In the genomic region with DNA sequence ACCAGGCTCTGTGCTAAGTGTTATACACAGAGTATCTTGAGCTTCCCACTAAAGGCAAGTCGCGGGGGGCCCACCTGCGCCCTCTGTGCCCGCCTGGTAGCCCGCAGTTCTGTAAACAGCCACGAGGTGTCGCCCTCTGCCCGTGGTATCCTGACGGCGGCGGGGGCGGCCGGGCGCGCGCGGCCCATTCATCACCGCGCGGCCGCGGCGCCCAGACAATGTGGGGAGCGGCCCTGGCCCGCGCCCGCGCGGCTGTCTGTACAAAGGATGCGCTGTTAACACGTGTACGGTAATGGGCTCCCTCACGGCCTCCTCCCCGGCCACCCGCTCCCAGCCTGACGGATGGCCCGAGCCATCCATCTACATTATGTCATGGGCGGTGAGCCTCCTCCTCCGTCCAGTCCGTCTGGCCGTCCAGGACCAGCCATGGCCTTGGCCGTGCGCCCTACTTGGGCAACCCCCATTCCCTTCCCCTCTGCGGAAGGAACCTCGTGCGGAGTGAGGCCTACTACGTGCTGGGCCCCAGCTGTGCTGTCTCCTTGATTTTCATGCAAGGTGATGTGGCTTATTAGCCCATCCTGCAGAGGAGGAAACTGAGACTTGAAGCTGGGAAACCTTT, we compare ENCODE assay signal across 8 cellular contexts.
DNase-seq lines count a peak whose midpoint lies in the region; ATAC-seq and TF ChIP-seq lines count a peak whose summit lies in the region.

No MANE protein-coding gene starts in this region.

- H3K4me1 Mint-ChIP-seq in activated T-cell treated with anti-CD3 and anti-CD28 coated beads, Interleukin-2, amount 50 U/mL, for 24 hours (ENCODE audit: low read depth): no peaks in the 10 kb centered on the region
- H3K4me1 Mint-ChIP-seq in neural crest cell: peaks cover 22% of the 10 kb centered on the region

- H3K27me3 ChIP-seq in thoracic aorta (replicated peaks; ENCODE audit: insufficient read depth): no peaks in the 10 kb centered on the region

- no peaks in the 10 kb centered on the region for H3K27me3 Mint-ChIP-seq in activated T-cell treated with anti-CD3 and anti-CD28 coated beads, Interleukin-2, amount 50 U/mL, for 24 hours
- H3K27me3 Mint-ChIP-seq in neural crest cell (ENCODE audit: low read depth): no peaks in the 10 kb centered on the region

- H3K9me3 Mint-ChIP-seq in activated T-cell treated with anti-CD3 and anti-CD28 coated beads, Interleukin-2, amount 50 U/mL, for 24 hours: peaks cover 7% of the 10 kb centered on the region
- H3K9me3 Mint-ChIP-seq in neural crest cell: peaks cover 7% of the 10 kb centered on the region

- no peaks in the 10 kb centered on the region for H3K4me1 ChIP-seq in thoracic aorta (ENCODE audit: control insufficient read depth in 1 of 2, low read depth in 2 of 2)

- H3K36me3 Mint-ChIP-seq in activated T-cell treated with anti-CD3 and anti-CD28 coated beads, Interleukin-2, amount 50 U/mL, for 24 hours (ENCODE audit: low read depth): peaks cover 18% of the 10 kb centered on the region
- H3K36me3 Mint-ChIP-seq in neural crest cell (ENCODE audit: low read depth): peaks cover 4% of the 10 kb centered on the region

- no peaks in the 10 kb centered on the region for H3K9me3 ChIP-seq in thoracic aorta

- H3K36me3 ChIP-seq in thoracic aorta: no peaks in the 10 kb centered on the region

- TF ChIP-seq CTCF in GM12864 (IDR thresholded peaks at IDR 0.05; ENCODE audit: low read depth, low read length, missing control alignments) (peak; percentile 68), fibroblast of villous mesenchyme (IDR thresholded peaks at IDR 0.05; ENCODE audit: insufficient read depth, low read depth, low read length) (peak; percentile 74), neural crest cell (conservative IDR thresholded peaks at IDR 0.05) (peak; percentile 95), thoracic aorta (IDR thresholded peaks at IDR 0.05) (peak; percentile 96)

- no peak overlapping the region for H3K27ac Mint-ChIP-seq in activated T-cell treated with anti-CD3 and anti-CD28 coated beads, Interleukin-2, amount 50 U/mL, for 24 hours
- no peak overlapping the region for H3K27ac Mint-ChIP-seq in neural crest cell (ENCODE audit: unreplicated experiment)

- H3K27ac ChIP-seq in thoracic aorta: no peak overlapping the region

- no peak overlapping the region for H3K4me3 Mint-ChIP-seq in activated T-cell treated with anti-CD3 and anti-CD28 coated beads, Interleukin-2, amount 50 U/mL, for 24 hours
- peak overlapping the region; percentile 27 for H3K4me3 Mint-ChIP-seq in neural crest cell

- no peak for DNase-seq in GM12864 (ENCODE audit: low read depth)
- peak; percentile 59 for DNase-seq in NCI-H2227 treated with DMSO at 0.1 percent for 48 hours (lab: John Stamatoyannopoulos, UW)
- DNase-seq in activated T-cell treated with anti-CD3 and anti-CD28 coated beads, Interleukin-2, amount 50 U/mL, for 24 hours: peak; percentile 59
- DNase-seq in fibroblast of villous mesenchyme (ENCODE audit: low read depth): peak; percentile 16
- peak; percentile 69 for DNase-seq in neural crest cell (ENCODE audit: low read depth, low spot score)
- DNase-seq in thoracic aorta (ENCODE audit: low spot score): peak; percentile 15
- no peak for DNase-seq in UCSD-AML1 (lab: John Stamatoyannopoulos, UW; ENCODE audit: unreplicated experiment)
- no peak for DNase-seq in H4 (ENCODE audit: low spot score)

- H3K4me3 ChIP-seq in GM12864 (ENCODE audit: low read depth, low read length) (no peak overlapping the region), fibroblast of villous mesenchyme (ENCODE audit: low read depth, low read length) (peak overlapping the region; percentile 30), thoracic aorta (peak overlapping the region; percentile 69)

- ATAC-seq in thoracic aorta (ENCODE audit: insufficient number of reproducible peaks, low FRiP score, low read depth): no peak

Comparison
In these comparisons a context has a peak if more than half of its experiments do, and no peak if none do; other contexts are left out.
1. DNase-seq: peak in NCI-H2227 treated with DMSO at 0.1 percent for 48 hours (single experiment), activated T-cell treated with anti-CD3 and anti-CD28 coated beads, Interleukin-2, amount 50 U/mL, for 24 hours (single experiment), fibroblast of villous mesenchyme (single experiment), neural crest cell (single experiment) and thoracic aorta (single experiment); none in GM12864 (single experiment), UCSD-AML1 (single experiment) and H4 (single experiment).
2. Peak in every context shown above with its lines, with median percentiles within 50 percentile points of each other: CTCF ChIP-seq.